ENCODE assay signal across 8 cellular contexts in genomic region chr5:93621340-93621872, GRCh38. TPM values are rescaled to one million over a fixed set of nuclear protein-coding genes. Genes with fewer than 3 reads are reported as not detected.
DNase-seq lines count a peak whose midpoint lies in the region; ATAC-seq and TF ChIP-seq lines count a peak whose summit lies in the region.

No MANE protein-coding gene starts in this region.

- H3K4me1 ChIP-seq in prostate gland (replicated peaks): no peaks in the 10 kb centered on the region

- peak overlapping the region; percentile 63 for H3K4me3 ChIP-seq in astrocyte of the cerebellum (ENCODE audit: low read depth, low read length)
- H3K4me3 ChIP-seq in prostate gland: peak overlapping the region; percentile 53 to 56

- ATAC-seq in HG02973 (IDR thresholded peaks at IDR 0.05; ENCODE audit: unreplicated experiment) (peak; percentile 12), GM18870 (IDR thresholded peaks at IDR 0.05; ENCODE audit: unreplicated experiment) (no peak)

- TF ChIP-seq CTCF in astrocyte of the cerebellum (IDR thresholded peaks at IDR 0.05; ENCODE audit: low read depth, low read length, missing control alignments) (no peak), prostate gland (IDR thresholded peaks at IDR 0.05) (no peak)

- no peaks in the 10 kb centered on the region for H3K9me3 ChIP-seq in prostate gland

- peak overlapping the region; percentile 63 to 64 for H3K27ac ChIP-seq in prostate gland

- peak; percentile 80 for DNase-seq in GM03348 (ENCODE audit: low spot score)
- peak; percentile 98 for DNase-seq in NCI-H748 (lab: John Stamatoyannopoulos, UW; ENCODE audit: unreplicated experiment)
- DNase-seq in astrocyte of the cerebellum (ENCODE audit: low read depth): no peak
- DNase-seq in hippocampal formation (lab: John Stamatoyannopoulos, UW): peak; percentile 71 to 80
- DNase-seq in prostate gland (ENCODE audit: low spot score): peak; percentile 53
- DNase-seq in GM19238 (ENCODE audit: insufficient read length, low spot score): no peak

- no peaks in the 10 kb centered on the region for H3K36me3 ChIP-seq in prostate gland

- intact Hi-C loops in prostate gland (cut with DNase I): no loop called here

- H3K27me3 ChIP-seq in prostate gland (replicated peaks; ENCODE audit: insufficient read depth): no peaks in the 10 kb centered on the region

- TF ChIP-seq POLR2A in prostate gland (IDR thresholded peaks at IDR 0.05): no peak

- in situ Hi-C loops in astrocyte of the cerebellum (cut with HindIII; ENCODE audit: low sequenced_read_pairs): no loop called here

- 5% methylated on average over 32 of the region's 42 CpGs for WGBS in prostate gland

RNA-seq across cellular contexts. Expression of gene NR2F1, which starts 38.4 kb away (rescaled TPM):
- total RNA-seq in prostate gland: 10 to 100 TPM; 14.9 to 49.3 TPM

RNA-seq across cellular contexts. Expression of gene NR2F1-AS1, which starts 40.4 kb away (rescaled TPM):
- 10 to 100 TPM; 11.9 to 12.4 TPM for total RNA-seq in prostate gland

Comparison
In these comparisons a context has a peak if more than half of its experiments do, and no peak if none do; other contexts are left out.
1. DNase-seq: peak in GM03348 (single experiment), NCI-H748 (single experiment), hippocampal formation (2 of 2) and prostate gland (single experiment); none in astrocyte of the cerebellum (single experiment) and GM19238 (single experiment).